In genomic region chr1:2526824-2527552, GRCh38 we compare ENCODE assay signal across 9 cellular contexts. TPM values are rescaled to one million over a fixed set of nuclear protein-coding genes. Genes with fewer than 3 reads are reported as not detected.
DNase-seq lines count a peak whose midpoint lies in the region; ATAC-seq and TF ChIP-seq lines count a peak whose summit lies in the region.
"Had no signal": no experiment of that assay in that cellular context is flagged by ENCODE, and none has a peak within 500 bp of the region (broad histone marks: within the 10 kb centered on the region; RNA-seq: fewer than 3 reads in every experiment).

No MANE protein-coding gene starts in this region.

- no peaks in the 10 kb centered on the region for H3K9me3 Mint-ChIP-seq in CD8-positive, alpha-beta memory T cell

- peak overlapping the region; percentile 37 for H3K4me3 ChIP-seq in CD8-positive, alpha-beta memory T cell (ENCODE audit: low read length)
- H3K4me3 ChIP-seq in WI38 (ENCODE audit: low read depth, low read length) = peak overlapping the region; percentile 7; the same call in 1 of the 2 replicates

- peak overlapping the region in 5 of 8 donors; percentile 51 to 89 (median 74) for H3K27ac Mint-ChIP-seq in CD8-positive, alpha-beta memory T cell

- H3K27me3 Mint-ChIP-seq in CD8-positive, alpha-beta memory T cell = peaks cover 11 to 16% of the 10 kb centered on the region in 2 donors

- peak in 2 of 5 donors; percentile 13 to 64 for DNase-seq in CD8-positive, alpha-beta memory T cell
- peak; percentile 30 for DNase-seq in effector CD4-positive, alpha-beta T cell
- peak; percentile 95 for DNase-seq in myocyte (ENCODE audit: low read depth)
- peak; percentile 75 for DNase-seq in superior temporal gyrus (ENCODE audit: extremely low spot score)
- DNase-seq in 8988T = no peak

- peak overlapping the region; percentile 32 to 99 (median 90) for H3K4me3 Mint-ChIP-seq in CD8-positive, alpha-beta memory T cell

- no peaks in the 10 kb centered on the region for H3K9me3 ChIP-seq in CD8-positive, alpha-beta memory T cell (ENCODE audit: low read length)

- no peaks in the 10 kb centered on the region for H3K36me3 ChIP-seq in CD8-positive, alpha-beta memory T cell (ENCODE audit: insufficient read depth, low read length)

- POLR2A ChIA-PET in CD8-positive, alpha-beta memory T cell (lab: Charles Lee) = interaction anchor here (1.2 to 4.8 kb wide), 9 partner anchors 13 to 271 kb away, joined by 3 to 87 read pairs (median 6); partner anchors contain the start of genes MORN1, PEX10, PRXL2B and RER1

- no peak overlapping the region for H3K27ac ChIP-seq in CD8-positive, alpha-beta memory T cell (ENCODE audit: low read depth, low read length)

- H3K36me3 Mint-ChIP-seq in CD8-positive, alpha-beta memory T cell = peaks cover 0 to 15% (median 0%) of the 10 kb centered on the region in 3 donors

- CTCF ChIA-PET in CD8-positive, alpha-beta memory T cell (lab: Charles Lee) = interaction anchor here (0.8 to 7.1 kb wide), 3 partner anchors 17 to 109 kb away, joined by 3 to 134 read pairs (median 4); partner anchors contain the start of gene PRXL2B

- H3K4me1 Mint-ChIP-seq in CD8-positive, alpha-beta memory T cell = peaks cover 40 to 63% (median 44%) of the 10 kb centered on the region in 3 donors

- no peak for TF ChIP-seq CTCF in WI38 (IDR thresholded peaks at IDR 0.05; ENCODE audit: low read depth, low read length)

- H3K4me1 ChIP-seq in CD8-positive, alpha-beta memory T cell (ENCODE audit: insufficient read depth, low read length) = peaks cover 58% of the 10 kb centered on the region

- H3K27me3 ChIP-seq in CD8-positive, alpha-beta memory T cell (ENCODE audit: insufficient read depth, low read length, poor library complexity, severe bottlenecking) = peaks cover 15% of the 10 kb centered on the region

- peak; percentile 16 for ATAC-seq in GM19467 (IDR thresholded peaks at IDR 0.05; ENCODE audit: unreplicated experiment)
- peak; percentile 28 for ATAC-seq in HG03565 (IDR thresholded peaks at IDR 0.05; ENCODE audit: unreplicated experiment)

RNA-seq across cellular contexts. Expression of gene PANK4, which starts 0.6 kb away (rescaled TPM):
- 10 to 100 TPM; 40.3 to 46.3 TPM for total RNA-seq in CD8-positive, alpha-beta memory T cell
- polyA plus RNA-seq in CD8-positive, alpha-beta memory T cell = 25.0 TPM
- 19.4 and 27.5 TPM in 2 replicates for total RNA-seq in myocyte
- polyA plus RNA-seq in myocyte (2012) = 17.9 TPM

RNA-seq across cellular contexts. Expression of gene HES5, which starts 3.1 kb away (rescaled TPM):
- total RNA-seq in CD8-positive, alpha-beta memory T cell = not detected
- polyA plus RNA-seq in CD8-positive, alpha-beta memory T cell = not detected
- not detected in 2 replicates for total RNA-seq in myocyte
- polyA plus RNA-seq in myocyte (2012) = not detected
- total RNA-seq: T-helper 1 cell treated with Interleukin-12 subunit alpha and Interleukin-12 subunit beta and Interleukin-4 antibody, amounts not matched to agents 30 ng/mL and 1 ng/mL, for 36 hours had no signal

RNA-seq across cellular contexts. Expression of gene TNFRSF14, which starts 29.2 kb away (rescaled TPM):
- total RNA-seq in CD8-positive, alpha-beta memory T cell = 100 to 1,000 TPM; 164 to 168 TPM
- polyA plus RNA-seq in CD8-positive, alpha-beta memory T cell = 51.6 TPM
- total RNA-seq in myocyte = 8.6 and 9.1 TPM in 2 replicates
- 4.6 TPM for polyA plus RNA-seq in myocyte (2012)

RNA-seq across cellular contexts. Expression of gene PLCH2, which starts 50.9 kb away (rescaled TPM):
- 1 to 10 TPM; 2.5 TPM for total RNA-seq in CD8-positive, alpha-beta memory T cell
- 2.8 TPM for polyA plus RNA-seq in CD8-positive, alpha-beta memory T cell
- 0.21 and 0.57 TPM in 2 replicates for total RNA-seq in myocyte
- 0.14 TPM for polyA plus RNA-seq in myocyte (2012)

RNA-seq across cellular contexts. Expression of gene PRXL2B, which starts 59.6 kb away (rescaled TPM):
- total RNA-seq in CD8-positive, alpha-beta memory T cell = 10 to 100 TPM; 41.3 to 45.5 TPM
- polyA plus RNA-seq in CD8-positive, alpha-beta memory T cell = 23.2 TPM
- 15.3 and 21.5 TPM in 2 replicates for total RNA-seq in myocyte
- polyA plus RNA-seq in myocyte (2012) = 17.9 TPM

Comparison
In these comparisons a context has a peak if more than half of its experiments do, and no peak if none do; other contexts are left out.
1. RNA of gene TNFRSF14, which starts 29.2 kb away (total RNA-seq): 164 to 168 TPM in CD8-positive, alpha-beta memory T cell; 8.6 to 9.1 TPM in myocyte; every median in the first group is over 10 times any median in the second.